ENCODE assay signal across 9 cellular contexts in the genomic region with DNA sequence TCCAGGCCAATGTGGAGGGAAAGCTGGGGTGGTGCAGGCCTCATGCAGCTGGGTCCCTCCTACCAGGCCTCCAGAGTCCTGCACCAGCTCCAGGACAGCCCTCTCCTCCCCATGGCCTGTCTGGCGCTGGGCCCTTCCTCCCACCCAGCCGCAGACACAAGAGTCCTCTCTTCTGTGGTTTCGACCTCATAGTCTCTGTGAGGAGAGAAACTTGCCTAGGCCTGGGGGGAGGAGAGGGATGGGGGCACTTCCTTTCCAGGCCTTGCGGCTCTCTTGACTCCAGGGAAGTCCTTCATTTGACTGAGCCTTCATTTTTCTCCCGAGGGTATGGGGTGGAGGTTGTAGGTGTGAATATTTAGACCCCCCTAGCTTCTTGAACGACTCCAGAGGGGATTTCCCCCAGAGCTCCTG. TPM values are rescaled to one million over a fixed set of nuclear protein-coding genes. Genes with fewer than 3 reads are reported as not detected.
A peak's percentile ranks its signal among the peaks of the same experiment; 100 is the strongest.
DNase-seq lines count a peak whose midpoint lies in the region; ATAC-seq lines count a peak whose summit lies in the region.
"Had no signal": no experiment of that assay in that cellular context is flagged by ENCODE, and none has a peak within 500 bp of the region (broad histone marks: within the 10 kb centered on the region; RNA-seq: fewer than 3 reads in every experiment).

No MANE protein-coding gene starts in this region.

- H3K4me1 Mint-ChIP-seq in naive B cell = peaks cover 17 to 39% (median 33%) of the 10 kb centered on the region in 3 donors

- H3K27me3 ChIP-seq in NT2/D1 (ENCODE audit: insufficient read depth, insufficient read length) (no peaks in the 10 kb centered on the region), esophagus (ENCODE audit: control insufficient read depth in 1 of 2, insufficient read depth in 2 of 2, low read length in 2 of 2) (no peaks in the 10 kb centered on the region)

- H3K36me3 Mint-ChIP-seq in naive B cell = no peaks in the 10 kb centered on the region

- H3K27ac ChIP-seq in esophagus (ENCODE audit: low read depth in 2 of 2, low read length in 1 of 2) = peak overlapping the region; percentile 98 to 99

- peak overlapping the region; percentile 36 for H3K9ac ChIP-seq in NT2/D1 (ENCODE audit: insufficient read length, low read depth)

- DNase-seq in Ammon's horn (ENCODE audit: low spot score) = peak; percentile 46
- no peak for DNase-seq in NT2/D1 (ENCODE audit: low read depth, low spot score)
- DNase-seq in naive B cell = no peak
- DNase-seq in NCI-H2171 treated with DMSO at 0.1 percent for 48 hours (lab: John Stamatoyannopoulos, UW) = no peak
- DNase-seq in NCI-H1105 treated with DMSO at 0.1 percent for 48 hours (lab: John Stamatoyannopoulos, UW) = no peak
- DNase-seq in HuH-7.5 (ENCODE audit: low spot score) = no peak
- DNase-seq: DMS79 had no signal

- WGBS in esophagus, 2 donors = 13 to 20% methylated on average over 6 of the region's 6 CpGs

- H3K4me3 Mint-ChIP-seq in naive B cell = peak overlapping the region in 5 of 8 donors; percentile 10 to 99 (median 78)

- peaks cover 58% of the 10 kb centered on the region for H3K36me3 ChIP-seq in NT2/D1 (ENCODE audit: insufficient read depth, insufficient read length, low read length)
- peaks cover 10 to 28% of the 10 kb centered on the region in 2 donors for H3K36me3 ChIP-seq in esophagus (ENCODE audit: control insufficient read depth in 2 of 2, insufficient read depth in 2 of 2, low read length in 1 of 2)

- ATAC-seq in naive B cell (ENCODE audit: low read depth in 2 of 2) (no peak), GM19467 (IDR thresholded peaks at IDR 0.05; ENCODE audit: unreplicated experiment) (no peak)

- peak overlapping the region in 1 of 6 donors; percentile 13 for H3K27ac Mint-ChIP-seq in naive B cell

- H3K9me3 ChIP-seq in NT2/D1 (ENCODE audit: insufficient read depth, low read length) = no peaks in the 10 kb centered on the region
- H3K9me3 ChIP-seq in esophagus (ENCODE audit: control insufficient read depth in 2 of 2, insufficient read depth in 1 of 2, low read depth in 1 of 2, low read length in 1 of 2) = no peaks in the 10 kb centered on the region

- H3K4me3 ChIP-seq in NT2/D1 (ENCODE audit: insufficient read length, low read depth) (no peak overlapping the region), esophagus (ENCODE audit: low read depth in 1 of 2, low read length in 2 of 2) (peak overlapping the region; percentile 83 to 95)

- no peaks in the 10 kb centered on the region for H3K9me3 Mint-ChIP-seq in naive B cell

- no peaks in the 10 kb centered on the region for H3K4me1 ChIP-seq in NT2/D1 (ENCODE audit: insufficient read depth, insufficient read length)
- peaks cover 0 to 14% of the 10 kb centered on the region in 2 donors for H3K4me1 ChIP-seq in esophagus (ENCODE audit: control insufficient read depth in 2 of 2, insufficient read depth in 2 of 2, low read length in 1 of 2)

- peaks cover 0 to 25% (median 0%) of the 10 kb centered on the region in 3 donors for H3K27me3 Mint-ChIP-seq in naive B cell

RNA-seq across cellular contexts. Expression of gene MMP14, which starts 2.3 kb away (rescaled TPM):
- polyA plus RNA-seq in esophagus (10 to 100 TPM; 54.1 to 81.6 TPM), naive B cell (ENCODE audit: low read depth in 6 of 6) (not detected)

RNA-seq across cellular contexts. Expression of gene MRPL52, which starts 8.9 kb away (rescaled TPM):
- polyA plus RNA-seq in esophagus = 100 to 1,000 TPM in 1 of 2 donors, 10 to 100 TPM in 1; 99.8 to 182 TPM
- 100 to 1,000 TPM in 5 of 6 donors, 10 to 100 TPM in 1; 75.0 to 232 (median 186) TPM for polyA plus RNA-seq in naive B cell (ENCODE audit: low read depth in 6 of 6)

RNA-seq across cellular contexts. Expression of gene SLC7A7, which starts 23.4 kb away (rescaled TPM):
- polyA plus RNA-seq in esophagus (1 to 10 TPM in 1 of 2 donors, under 1 TPM in 1; 0.98 to 1.5 TPM), naive B cell (ENCODE audit: low read depth in 6 of 6) (10 to 100 TPM; 16.2 to 78.3 (median 28.7) TPM)

RNA-seq across cellular contexts. Expression of gene LRP10, which starts 32.9 kb away (rescaled TPM):
- 100 to 1,000 TPM in 1 of 2 donors, 10 to 100 TPM in 1; 69.8 to 129 TPM for polyA plus RNA-seq in esophagus
- 100 to 1,000 TPM in 3 of 6 donors, 10 to 100 TPM in 3; 72.7 to 125 (median 92.6) TPM for polyA plus RNA-seq in naive B cell (ENCODE audit: low read depth in 6 of 6)

RNA-seq across cellular contexts. Expression of gene REM2, which starts 44.4 kb away (rescaled TPM):
- 1 to 10 TPM in 1 of 2 donors, under 1 TPM in 1; 0.31 to 1.1 TPM for polyA plus RNA-seq in esophagus
- 1 to 10 TPM; 1.1 to 2.3 (median 1.4) TPM for polyA plus RNA-seq in naive B cell (ENCODE audit: low read depth in 6 of 6)

Comparison
In these comparisons a context has a peak if more than half of its experiments do, and no peak if none do; other contexts are left out.
1. RNA of gene MMP14, which starts 2.3 kb away (polyA plus RNA-seq): 54.1 to 81.6 TPM in esophagus; not detected in naive B cell; every median in the first group is over 10 times any median in the second.
2. RNA of gene SLC7A7, which starts 23.4 kb away (polyA plus RNA-seq): 16.2 to 78.3 TPM in naive B cell; 0.98 to 1.5 TPM in esophagus; every median in the first group is over 4 times any median in the second.